8 cellular contexts compared by ENCODE assay signal in genomic region chr15:81265944-81266775, GRCh38. TPM values are rescaled to one million over a fixed set of nuclear protein-coding genes. Genes with fewer than 3 reads are reported as not detected.
A peak's percentile ranks its signal among the peaks of the same experiment; 100 is the strongest.
DNase-seq lines count a peak whose midpoint lies in the region; ATAC-seq and TF ChIP-seq lines count a peak whose summit lies in the region.

No MANE protein-coding gene starts in this region.

- 3% methylated on average over 14 of the region's 14 CpGs for WGBS in liver

- peak; percentile 85 to 92 for TF ChIP-seq RAD21 in liver (IDR thresholded peaks at IDR 0.05)

- peaks cover 0 to 1% (median 0%) of the 10 kb centered on the region in 4 donors for H3K36me3 ChIP-seq in liver (ENCODE audit: control insufficient read depth in 4 of 4, insufficient read depth in 3 of 4, low read depth in 1 of 4, low read length in 3 of 4)

- TF ChIP-seq CTCF in coronary artery (IDR thresholded peaks at IDR 0.05), result peak; percentile 69
- peak; percentile 89 for TF ChIP-seq CTCF in liver (IDR thresholded peaks at IDR 0.05; ENCODE audit: low read depth, low read length, missing input control)

- no peaks in the 10 kb centered on the region for H3K27me3 ChIP-seq in liver (ENCODE audit: control insufficient read depth in 4 of 4, insufficient read depth in 4 of 4, low read length in 3 of 4)

- H3K9ac ChIP-seq in liver (ENCODE audit: low read depth in 1 of 2, low read length in 2 of 2), result peak overlapping the region in 1 of 2 donors; percentile 43

- H3K4me3 ChIP-seq in coronary artery, result peak overlapping the region; percentile 44
- H3K4me3 ChIP-seq in liver (ENCODE audit: low read depth in 1 of 3, low read length in 3 of 3), result peak overlapping the region; percentile 35 to 51 (median 39)

- DNase-seq in CD1c-positive myeloid dendritic cell (ENCODE audit: extremely low spot score), result peak; percentile 86
- peak; percentile 80 to 92 for DNase-seq in NCI-H526 (lab: John Stamatoyannopoulos, UW)
- peak; percentile 90 for DNase-seq in activated CD4-positive, alpha-beta T cell treated with anti-CD3 and anti-CD28 coated beads for 48 hours
- no peak for DNase-seq in coronary artery (ENCODE audit: low spot score)
- peak; percentile 69 to 76 (median 70) for DNase-seq in stimulated activated CD4-positive, alpha-beta T cell treated with anti-CD3 and anti-CD28 coated beads, TNF-alpha, amount 100 ng/mL, for 4 hours (ENCODE audit: low read depth in 3 of 3)

- ATAC-seq in GM19438 (IDR thresholded peaks at IDR 0.05; ENCODE audit: low read depth, unreplicated experiment) (peak; percentile 74), HG03520 (IDR thresholded peaks at IDR 0.05; ENCODE audit: unreplicated experiment) (peak; percentile 73)

- no peaks in the 10 kb centered on the region for H3K9me3 ChIP-seq in liver (ENCODE audit: control insufficient read depth in 4 of 4, low read length in 3 of 4)

- peaks cover 0 to 18% (median 14%) of the 10 kb centered on the region in 4 donors for H3K4me1 ChIP-seq in liver (ENCODE audit: control insufficient read depth in 4 of 4, insufficient read depth in 4 of 4, low read length in 3 of 4)

- H3K27ac ChIP-seq in coronary artery (no peak overlapping the region), liver (ENCODE audit: low read depth in 1 of 2, low read length in 2 of 2) (peak overlapping the region in 1 of 2 donors; percentile 22)

TF ChIP-seq in liver, 16 proteins besides CTCF, POLR2A, EP300 and RAD21:
- TF ChIP-seq, protein P1, sequence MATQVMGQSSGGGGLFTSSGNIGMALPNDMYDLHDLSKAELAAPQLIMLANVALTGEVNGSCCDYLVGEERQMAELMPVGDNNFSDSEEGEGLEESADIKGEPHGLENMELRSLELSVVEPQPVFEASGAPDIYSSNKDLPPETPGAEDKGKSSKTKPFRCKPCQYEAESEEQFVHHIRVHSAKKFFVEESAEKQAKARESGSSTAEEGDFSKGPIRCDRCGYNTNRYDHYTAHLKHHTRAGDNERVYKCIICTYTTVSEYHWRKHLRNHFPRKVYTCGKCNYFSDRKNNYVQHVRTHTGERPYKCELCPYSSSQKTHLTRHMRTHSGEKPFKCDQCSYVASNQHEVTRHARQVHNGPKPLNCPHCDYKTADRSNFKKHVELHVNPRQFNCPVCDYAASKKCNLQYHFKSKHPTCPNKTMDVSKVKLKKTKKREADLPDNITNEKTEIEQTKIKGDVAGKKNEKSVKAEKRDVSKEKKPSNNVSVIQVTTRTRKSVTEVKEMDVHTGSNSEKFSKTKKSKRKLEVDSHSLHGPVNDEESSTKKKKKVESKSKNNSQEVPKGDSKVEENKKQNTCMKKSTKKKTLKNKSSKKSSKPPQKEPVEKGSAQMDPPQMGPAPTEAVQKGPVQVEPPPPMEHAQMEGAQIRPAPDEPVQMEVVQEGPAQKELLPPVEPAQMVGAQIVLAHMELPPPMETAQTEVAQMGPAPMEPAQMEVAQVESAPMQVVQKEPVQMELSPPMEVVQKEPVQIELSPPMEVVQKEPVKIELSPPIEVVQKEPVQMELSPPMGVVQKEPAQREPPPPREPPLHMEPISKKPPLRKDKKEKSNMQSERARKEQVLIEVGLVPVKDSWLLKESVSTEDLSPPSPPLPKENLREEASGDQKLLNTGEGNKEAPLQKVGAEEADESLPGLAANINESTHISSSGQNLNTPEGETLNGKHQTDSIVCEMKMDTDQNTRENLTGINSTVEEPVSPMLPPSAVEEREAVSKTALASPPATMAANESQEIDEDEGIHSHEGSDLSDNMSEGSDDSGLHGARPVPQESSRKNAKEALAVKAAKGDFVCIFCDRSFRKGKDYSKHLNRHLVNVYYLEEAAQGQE (IDR thresholded peaks at IDR 0.05), result peak; percentile 15
- peak; percentile 37 for TF ChIP-seq YY1 (IDR thresholded peaks at IDR 0.05)
- TF ChIP-seq, protein P2, sequence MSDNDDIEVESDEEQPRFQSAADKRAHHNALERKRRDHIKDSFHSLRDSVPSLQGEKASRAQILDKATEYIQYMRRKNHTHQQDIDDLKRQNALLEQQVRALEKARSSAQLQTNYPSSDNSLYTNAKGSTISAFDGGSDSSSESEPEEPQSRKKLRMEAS (IDR thresholded peaks at IDR 0.05), result peak; percentile 80
- TF ChIP-seq RXRA (IDR thresholded peaks at IDR 0.05), result no peak
- TF ChIP-seq FOXA2 (IDR thresholded peaks at IDR 0.05), result no peak
TF ChIP-seq in liver: peak in this region for 3.

RNA-seq across cellular contexts. Expression of gene STARD5, which starts 57.8 kb away (rescaled TPM):
- total RNA-seq in liver, result 10 to 100 TPM in 1 of 2 donors, 1 to 10 TPM in 1; 1.1 to 45.3 TPM
- 10 to 100 TPM; 26.1 to 47.0 TPM for polyA plus RNA-seq in liver
